In the genomic region with DNA sequence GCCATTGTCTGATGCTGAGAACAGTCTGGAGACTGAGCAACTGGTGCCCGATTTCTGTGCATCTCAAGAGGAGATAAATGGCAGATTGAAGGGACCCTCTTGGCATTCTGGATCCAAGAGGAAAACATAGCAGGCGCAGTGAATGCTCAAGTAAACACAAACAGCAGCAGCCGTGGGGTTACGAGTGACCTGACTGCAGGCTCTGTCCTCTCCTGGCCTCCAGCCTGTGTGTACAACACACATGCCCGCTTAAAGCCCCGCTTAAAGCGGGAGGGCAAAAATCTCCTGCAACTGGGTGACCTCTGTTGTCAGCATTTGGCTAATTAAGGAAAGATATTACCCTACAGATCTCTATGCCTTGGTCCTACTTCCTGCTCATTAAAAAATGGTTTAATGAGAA, we compare ENCODE assay signal across 18 cellular contexts.
DNase-seq lines count a peak whose midpoint lies in the region; ATAC-seq and TF ChIP-seq lines count a peak whose summit lies in the region.
"Had no signal": no experiment of that assay in that cellular context is flagged by ENCODE, and none has a peak within 500 bp of the region (broad histone marks: within the 10 kb centered on the region; RNA-seq: fewer than 3 reads in every experiment).

No MANE protein-coding gene starts in this region.

- H3K27me3 ChIP-seq in PC-3 (ENCODE audit: low read length) (no peaks in the 10 kb centered on the region), gastroesophageal sphincter (no peaks in the 10 kb centered on the region), hepatocyte (no peaks in the 10 kb centered on the region)
- H3K27me3 ChIP-seq: neural progenitor cell had no signal

- H3K9ac ChIP-seq in PC-3 (ENCODE audit: low read length) = peak overlapping the region; percentile 63
- H3K9ac ChIP-seq: neural progenitor cell had no signal

- no peaks in the 10 kb centered on the region for H4K20me1 ChIP-seq in PC-3 (ENCODE audit: low read length)
- H4K20me1 ChIP-seq in hepatocyte (ENCODE audit: insufficient read depth, poor library complexity, severe bottlenecking) = no peaks in the 10 kb centered on the region

- ATAC-seq in PC-3 (peak; percentile 12), gastroesophageal sphincter (no peak), HG03521 (IDR thresholded peaks at IDR 0.05; ENCODE audit: unreplicated experiment) (no peak)
- ATAC-seq: activated CD8-positive, alpha-beta T cell treated with anti-CD3 and anti-CD28 coated beads, Interleukin-2, amount 10 ng/mL, durations not matched to agents 7 days and 5 days; activated T-cell treated with anti-CD3 and anti-CD28 coated beads, Interleukin-2, amount 50 U/mL, for 4 hours had no signal

- TF ChIP-seq POLR2A in gastroesophageal sphincter (IDR thresholded peaks at IDR 0.05) = no peak

- H3K9me3 ChIP-seq in PC-3 (ENCODE audit: low read length) = no peaks in the 10 kb centered on the region
- H3K9me3 ChIP-seq in gastroesophageal sphincter = no peaks in the 10 kb centered on the region
- no peaks in the 10 kb centered on the region for H3K9me3 ChIP-seq in hepatocyte (ENCODE audit: low read depth)
- H3K9me3 ChIP-seq: thoracic aorta had no signal

- H3K27ac ChIP-seq in C4-2B (0 out of 2 replicates have a peak overlapping the region, but pooled peaks have one; percentile 9), PC-3 (ENCODE audit: low read length) (peak overlapping the region; percentile 88), gastroesophageal sphincter (no peak overlapping the region), hepatocyte (no peak overlapping the region)
- H3K27ac ChIP-seq: neural progenitor cell, PC-9, thoracic aorta had no signal

- POLR2A ChIA-PET in PC-3 (lab: Charles Lee; ENCODE audit: unreplicated experiment) = no interaction called here

- BruUV-seq in PC-3 (replicated peaks; lab: Mats Ljungman, UMichigan) = no TSS peak

- no peaks in the 10 kb centered on the region for H3F3A ChIP-seq in PC-3 (ENCODE audit: low read length, unreplicated experiment)

- H3K4me1 ChIP-seq in PC-3 (ENCODE audit: insufficient read depth, low read length) = peaks cover 46% of the 10 kb centered on the region
- peaks cover 0 to 11% (median 3%) of the 10 kb centered on the region in 3 donors for H3K4me1 ChIP-seq in gastroesophageal sphincter
- no peaks in the 10 kb centered on the region for H3K4me1 ChIP-seq in hepatocyte (ENCODE audit: insufficient read depth)

- H3K79me2 ChIP-seq in PC-3 (ENCODE audit: low read length) (no peaks in the 10 kb centered on the region), hepatocyte (no peaks in the 10 kb centered on the region)

- H2AFZ ChIP-seq in PC-3 (ENCODE audit: low read length) (no peak overlapping the region; the same call in 1 of the 2 replicates), hepatocyte (no peak overlapping the region)
- H2AFZ ChIP-seq: neural progenitor cell, PC-9 had no signal

- 74 to 76% methylated on average over 2 to 7 of the region's 7 CpGs for WGBS in gastroesophageal sphincter (ENCODE audit: low coverage in 1 of 2), 2 donors
- WGBS in hepatocyte (ENCODE audit: low lambda C conversion rate, missing lambda C conversion rate) = 91% methylated on average over 7 of the region's 7 CpGs

- H3K4me2 ChIP-seq in PC-3 (ENCODE audit: low read length) (peak overlapping the region; percentile 43), hepatocyte (no peak overlapping the region)
- H3K4me2 ChIP-seq: neural progenitor cell, PC-9 had no signal

- CTCF ChIA-PET in PC-3 (lab: Charles Lee) = no interaction called here

- no peak for TF ChIP-seq CTCF in C4-2B (conservative IDR thresholded peaks at IDR 0.05)
- TF ChIP-seq CTCF in PC-3 (conservative IDR thresholded peaks at IDR 0.05; ENCODE audit: low read depth, low read length) = no peak
- TF ChIP-seq CTCF in fibroblast of mammary gland (conservative IDR thresholded peaks at IDR 0.05; ENCODE audit: control insufficient read depth, insufficient read depth, low read depth, low read length) = no peak
- no peak for TF ChIP-seq CTCF in gastroesophageal sphincter (IDR thresholded peaks at IDR 0.05)
- no peak for TF ChIP-seq CTCF in hepatocyte (IDR thresholded peaks at IDR 0.05; ENCODE audit: poor library complexity)

- TF ChIP-seq EP300 in gastroesophageal sphincter (IDR thresholded peaks at IDR 0.05) = no peak

- H3K9me2 ChIP-seq in PC-3 (replicated peaks; ENCODE audit: low read length) = no peaks in the 10 kb centered on the region
- H3K9me2 ChIP-seq in hepatocyte (replicated peaks; ENCODE audit: insufficient read depth) = no peaks in the 10 kb centered on the region

- H3K36me3 ChIP-seq in PC-3 (ENCODE audit: low read depth, low read length) = no peaks in the 10 kb centered on the region
- H3K36me3 ChIP-seq in gastroesophageal sphincter = no peaks in the 10 kb centered on the region
- H3K36me3 ChIP-seq in hepatocyte (replicated peaks; ENCODE audit: insufficient read depth, low read depth) = no peaks in the 10 kb centered on the region
- H3K36me3 ChIP-seq: neural progenitor cell, thoracic aorta had no signal

- no peak overlapping the region for H3K4me3 ChIP-seq in PC-3 (ENCODE audit: low read length)
- H3K4me3 ChIP-seq in fibroblast of mammary gland (ENCODE audit: control insufficient read depth, low read depth, low read length) = no peak overlapping the region
- H3K4me3 ChIP-seq in gastroesophageal sphincter = no peak overlapping the region
- H3K4me3 ChIP-seq in hepatocyte = no peak overlapping the region
- H3K4me3 ChIP-seq: neural progenitor cell, PC-9, thoracic aorta had no signal

- intact Hi-C loops in PC-3 (cut with micrococcal nuclease) = no loop called here

- DNase-seq in PC-3 (no peak), fibroblast of mammary gland (ENCODE audit: low read depth) (peak; percentile 14), putamen (ENCODE audit: low spot score) (peak; percentile 43), hepatocyte (ENCODE audit: low spot score) (no peak)
- DNase-seq: activated CD4-positive, CD25-positive, alpha-beta regulatory T cell; activated CD8-positive, alpha-beta T cell treated with anti-CD3 and anti-CD28 coated beads, Interleukin-2, amount 10 ng/mL, durations not matched to agents 7 days and 5 days; activated naive CD4-positive, alpha-beta T cell treated with anti-CD3 and anti-CD28 coated beads, Interleukin-2, amount 10 ng/mL, durations not matched to agents 7 days and 5 days; activated T-cell treated with anti-CD3 and anti-CD28 coated beads, Interleukin-2, amount 50 U/mL, for 4 hours; NCI-H1105 treated with DMSO at 0.1 percent for 48 hours; NCI-H2171; PC-9; stimulated activated CD4-positive, alpha-beta T cell treated with anti-CD3 and anti-CD28 coated beads, Interleukin-15, amount 100 ng/mL, for 24 hours; T-helper 2 cell had no signal

Comparison
In these comparisons a context has a peak if more than half of its experiments do, and no peak if none do; other contexts are left out.
1. H3K27ac ChIP-seq: peak in C4-2B (single experiment) and PC-3 (single experiment); none in gastroesophageal sphincter (0 of 4) and hepatocyte (single experiment).
2. DNase-seq: peak in fibroblast of mammary gland (single experiment) and putamen (single experiment); none in PC-3 (single experiment) and hepatocyte (single experiment).